Comparison of ENCODE assay signal across 25 cellular contexts in genomic region chr2:9811679-9812511, GRCh38. TPM values are rescaled to one million over a fixed set of nuclear protein-coding genes. Genes with fewer than 3 reads are reported as not detected.
DNase-seq lines count a peak whose midpoint lies in the region; ATAC-seq and TF ChIP-seq lines count a peak whose summit lies in the region.
"Had no signal": no experiment of that assay in that cellular context is flagged by ENCODE, and none has a peak within 500 bp of the region (broad histone marks: within the 10 kb centered on the region; RNA-seq: fewer than 3 reads in every experiment).

No MANE protein-coding gene starts in this region.

- H3K4me2 ChIP-seq in BLaER1 (peak overlapping the region; percentile 65), Karpas-422 (ENCODE audit: low read depth, low read length, poor library complexity, severe bottlenecking) (no peak overlapping the region), parathyroid adenoma (ENCODE audit: low read length) (no peak overlapping the region)

- intact Hi-C loops in MCF 10A (cut with micrococcal nuclease), result no loop called here

- no peaks in the 10 kb centered on the region for H3K27me3 ChIP-seq in BLaER1
- H3K27me3 ChIP-seq in Karpas-422 (ENCODE audit: low read length), result no peaks in the 10 kb centered on the region
- no peaks in the 10 kb centered on the region for H3K27me3 ChIP-seq in foreskin keratinocyte
- no peaks in the 10 kb centered on the region for H3K27me3 ChIP-seq in parathyroid adenoma (ENCODE audit: control insufficient read depth, insufficient read depth, low read length)
- H3K27me3 ChIP-seq: MG63, right lobe of liver, uterus had no signal

- peak; percentile 20 for DNase-seq in Karpas-422
- DNase-seq in foreskin keratinocyte, result no peak
- no peak for DNase-seq in dedifferentiated amniotic fluid mesenchymal stem cell (ENCODE audit: extremely low spot score)
- no peak for DNase-seq in glutamatergic neuron
- no peak for DNase-seq in MCF 10A (ENCODE audit: unreplicated experiment)
- DNase-seq: activated naive CD4-positive, alpha-beta T cell treated with Interleukin-2 at 50 U/mL for 16 hours; amniotic stem cell; C1 segment of cervical spinal cord; hypothalamus; kidney glomerular epithelial cell; MG63; NCI-H146; NCI-H510A treated with DMSO at 0.1 percent for 48 hours; NK-92 treated with Interleukin-12 subunit alpha and Interleukin-12 subunit beta, amount 100 ng/mL, for 24 hours; nucleus accumbens; stimulated activated CD4-positive, alpha-beta T cell treated with anti-CD3 and anti-CD28 coated beads, Interleukin-15, amount 100 ng/mL, for 24 hours; uterus had no signal

- H3K36me3 Mint-ChIP-seq in glutamatergic neuron (ENCODE audit: unreplicated experiment), result no peaks in the 10 kb centered on the region
- no peaks in the 10 kb centered on the region for H3K36me3 Mint-ChIP-seq in MCF 10A (ENCODE audit: insufficient read depth, unreplicated experiment)
- H3K36me3 Mint-ChIP-seq: IgD-negative memory B cell, WTC11 had no signal

- H3K4me3 ChIP-seq in BLaER1 (no peak overlapping the region), Karpas-422 (ENCODE audit: low read length) (no peak overlapping the region), parathyroid adenoma (ENCODE audit: low read depth, low read length) (no peak overlapping the region)
- H3K4me3 ChIP-seq: coronary artery, HAP-1, MG63, right lobe of liver, uterus had no signal

- no peaks in the 10 kb centered on the region for H3K9me2 ChIP-seq in Karpas-422 (replicated peaks; ENCODE audit: insufficient read depth, low read length)

- BruUV-seq in MCF 10A (replicated peaks; lab: Mats Ljungman, UMichigan), result no TSS peak

- peaks cover 3% of the 10 kb centered on the region for H3K9me3 Mint-ChIP-seq in glutamatergic neuron (ENCODE audit: unreplicated experiment)
- no peaks in the 10 kb centered on the region for H3K9me3 Mint-ChIP-seq in MCF 10A (ENCODE audit: unreplicated experiment)
- H3K9me3 Mint-ChIP-seq: IgD-negative memory B cell, WTC11 had no signal

- H2AFZ ChIP-seq in Karpas-422 (ENCODE audit: low read length), result no peak overlapping the region
- H2AFZ ChIP-seq in parathyroid adenoma, result peak overlapping the region; percentile 46

- H3K36me3 ChIP-seq in BLaER1 (no peaks in the 10 kb centered on the region), Karpas-422 (ENCODE audit: insufficient read depth, low read length) (no peaks in the 10 kb centered on the region), parathyroid adenoma (ENCODE audit: control insufficient read depth, insufficient read depth, low read length) (no peaks in the 10 kb centered on the region)
- H3K36me3 ChIP-seq: HAP-1, MG63, right lobe of liver, uterus had no signal

- H3K27me3 Mint-ChIP-seq in glutamatergic neuron (ENCODE audit: unreplicated experiment) (peaks cover 5% of the 10 kb centered on the region), MCF 10A (ENCODE audit: insufficient read depth, unreplicated experiment) (no peaks in the 10 kb centered on the region)

- TF ChIP-seq CTCF in foreskin keratinocyte (conservative IDR thresholded peaks at IDR 0.05) (no peak), parathyroid adenoma (IDR thresholded peaks at IDR 0.05) (no peak), glutamatergic neuron (IDR thresholded peaks at IDR 0.05; ENCODE audit: partially characterized antibody, unreplicated experiment) (no peak), MCF 10A (IDR thresholded peaks at IDR 0.05; ENCODE audit: unreplicated experiment) (no peak)

- ATAC-seq in foreskin keratinocyte (no peak), GM21619 (IDR thresholded peaks at IDR 0.05; ENCODE audit: unreplicated experiment) (no peak)
- ATAC-seq: WTC11 had no signal

- H3K4me1 Mint-ChIP-seq in glutamatergic neuron (ENCODE audit: low read depth, unreplicated experiment), result no peaks in the 10 kb centered on the region
- no peaks in the 10 kb centered on the region for H3K4me1 Mint-ChIP-seq in MCF 10A (ENCODE audit: insufficient read depth, unreplicated experiment)

- POLR2A ChIA-PET in MCF 10A (lab: Yijun Ruan, JAX), result interaction anchor here (0.9 to 4.2 kb wide), 4 partner anchors 10 to 32 kb away, joined by 4 to 29 read pairs (median 13); partner anchors contain the start of gene TAF1B

- H3K27ac Mint-ChIP-seq in glutamatergic neuron (ENCODE audit: unreplicated experiment) (no peak overlapping the region), MCF 10A (ENCODE audit: low read depth, unreplicated experiment) (no peak overlapping the region)
- H3K27ac Mint-ChIP-seq: IgD-negative memory B cell, WTC11 had no signal

- no peak overlapping the region for H3K4me3 Mint-ChIP-seq in glutamatergic neuron (ENCODE audit: unreplicated experiment)
- H3K4me3 Mint-ChIP-seq in MCF 10A (ENCODE audit: unreplicated experiment), result no peak overlapping the region
- H3K4me3 Mint-ChIP-seq: IgD-negative memory B cell, WTC11 had no signal

- CTCF ChIA-PET in MCF 10A (lab: Yijun Ruan, JAX), result interaction anchor here (0.6 to 4.9 kb wide), 10 partner anchors 9 to 238 kb away, joined by 3 to 95 read pairs (median 18); partner anchors contain the start of gene TAF1B

- H3K79me2 ChIP-seq in Karpas-422 (ENCODE audit: low read length), result no peaks in the 10 kb centered on the region
- H3K79me2 ChIP-seq in parathyroid adenoma, result no peaks in the 10 kb centered on the region

- peaks cover 67% of the 10 kb centered on the region for H3K4me1 ChIP-seq in BLaER1
- no peaks in the 10 kb centered on the region for H3K4me1 ChIP-seq in Karpas-422 (ENCODE audit: low read length)
- H3K4me1 ChIP-seq in foreskin keratinocyte, result peaks cover 13% of the 10 kb centered on the region
- H3K4me1 ChIP-seq in parathyroid adenoma, result peaks cover 28% of the 10 kb centered on the region
- H3K4me1 ChIP-seq: uterus had no signal

- H4K20me1 ChIP-seq in BLaER1 (no peaks in the 10 kb centered on the region), Karpas-422 (ENCODE audit: insufficient read depth, low read depth, low read length) (no peaks in the 10 kb centered on the region)

- no peaks in the 10 kb centered on the region for H3K9me3 ChIP-seq in BLaER1
- no peaks in the 10 kb centered on the region for H3K9me3 ChIP-seq in Karpas-422 (ENCODE audit: low read length)
- H3K9me3 ChIP-seq in parathyroid adenoma (ENCODE audit: control insufficient read depth, low read length), result no peaks in the 10 kb centered on the region
- H3K9me3 ChIP-seq: HAP-1, MG63, right lobe of liver, uterus had no signal

- H3K27ac ChIP-seq in BLaER1 (0 out of 2 replicates have a peak overlapping the region, but pooled peaks have one; percentile 1), Karpas-422 (ENCODE audit: low read length) (no peak overlapping the region), foreskin keratinocyte (peak overlapping the region; percentile 1), parathyroid adenoma (no peak overlapping the region)
- H3K27ac ChIP-seq: coronary artery, right lobe of liver, uterus had no signal

- H3K9ac ChIP-seq in BLaER1, result no peak overlapping the region
- no peak overlapping the region for H3K9ac ChIP-seq in Karpas-422 (ENCODE audit: low read length)
- H3K9ac ChIP-seq in parathyroid adenoma, result no peak overlapping the region

RNA-seq across cellular contexts. Expression of gene TAF1B, which starts 31.4 kb away (rescaled TPM):
- 17.8 and 58.6 TPM in 2 replicates for total RNA-seq in Karpas-422 (2014; rRNA removed; shearing (Covaris generic); ENCODE audit: low replicate concordance)
- total RNA-seq in foreskin keratinocyte (25.4 and 37.4 TPM in 2 replicates), glutamatergic neuron (ENCODE audit: unreplicated experiment) (16.7 TPM), MCF 10A (2022) (19.7 and 25.5 TPM in 2 replicates)
- 9.7 and 10.9 TPM in 2 replicates for polyA plus RNA-seq in foreskin keratinocyte

Comparison
In these comparisons a context has a peak if more than half of its experiments do, and no peak if none do; other contexts are left out.
1. H3K27ac ChIP-seq: peak in BLaER1 (single experiment) and foreskin keratinocyte (single experiment); none in Karpas-422 (single experiment) and parathyroid adenoma (single experiment).